ENCODE assay signal across 18 cellular contexts in genomic region chr22:39080052-39080762, GRCh38. TPM values are rescaled to one million over a fixed set of nuclear protein-coding genes. Genes with fewer than 3 reads are reported as not detected.
DNase-seq lines count a peak whose midpoint lies in the region; ATAC-seq, FAIRE-seq and TF ChIP-seq lines count a peak whose summit lies in the region.
"Had no signal": no experiment of that assay in that cellular context is flagged by ENCODE, and none has a peak within 500 bp of the region (broad histone marks: within the 10 kb centered on the region; RNA-seq: fewer than 3 reads in every experiment).

No MANE protein-coding gene starts in this region.

- CTCF ChIA-PET in activated naive CD4-positive, alpha-beta T cell treated with anti-CD3 and anti-CD28 coated beads for 36 hours (lab: Charles Lee): interaction anchor here (1.3 kb wide), 1 partner anchor 66 kb away, joined by 5 read pairs; the partner anchor contains the start of gene APOBEC3C
- CTCF ChIA-PET in activated B cell treated with CpG ODN at 0.5 μM for 24 hours (lab: Charles Lee) (interaction anchor here (1.7 kb wide), 1 partner anchor 19 kb away, joined by 6 read pairs; no protein-coding TSS in a partner anchor), H1 (lab: Charles Lee; ENCODE audit: partially characterized antibody) (interaction anchor here (0.7 to 1.3 kb wide), 5 partner anchors 12 to 231 kb away, joined by 3 to 6 read pairs (median 3); partner anchors contain the start of gene APOBEC3H), PC-3 (lab: Charles Lee) (no interaction called here)

- H4K91ac ChIP-seq in H1 (replicated peaks; ENCODE audit: insufficient read length, low read length): no peak overlapping the region

- peak; percentile 29 for ATAC-seq in activated B cell treated with CpG ODN at 0.5 μM for 24 hours (ENCODE audit: low read depth)
- ATAC-seq in stimulated activated naive CD8-positive, alpha-beta T cell treated with anti-CD3 and anti-CD28 coated beads, Interleukin-15, amount 100 ng/mL, for 72 hours: no peak
- no peak for ATAC-seq in PC-3

- no peak overlapping the region for H3K56ac ChIP-seq in H1 (replicated peaks; ENCODE audit: insufficient read length, low read depth, low read length)

- H2BK120ac ChIP-seq in H1 (replicated peaks; ENCODE audit: low read depth, low read length): no peak overlapping the region

- no peaks in the 10 kb centered on the region for H3K23me2 ChIP-seq in H1 (ENCODE audit: low read depth, low read length)

- H3K9me3 ChIP-seq in H1 (ENCODE audit: insufficient read depth in 2 of 2, low read depth in 1 of 2, low read length in 1 of 2): no peaks in the 10 kb centered on the region
- no peaks in the 10 kb centered on the region for H3K9me3 ChIP-seq in PC-3 (ENCODE audit: low read length)
- H3K9me3 ChIP-seq in SJCRH30 (replicated peaks): no peaks in the 10 kb centered on the region
- no peaks in the 10 kb centered on the region for H3K9me3 ChIP-seq in uterus
- H3K9me3 ChIP-seq: MG63 had no signal

- FAIRE-seq in H1 (lab: Jason Lieb, UNC): no peak

- H3K9me3 Mint-ChIP-seq in activated naive CD4-positive, alpha-beta T cell treated with anti-CD3 and anti-CD28 coated beads, Interleukin-2, amount 50 U/mL, for 24 hours: no peaks in the 10 kb centered on the region
- H3K9me3 Mint-ChIP-seq in activated naive CD4-positive, alpha-beta T cell treated with anti-CD3 and anti-CD28 coated beads for 36 hours: no peaks in the 10 kb centered on the region
- H3K9me3 Mint-ChIP-seq in activated B cell treated with CpG ODN at 0.5 μM for 24 hours: no peaks in the 10 kb centered on the region
- no peaks in the 10 kb centered on the region for H3K9me3 Mint-ChIP-seq in stimulated activated naive CD8-positive, alpha-beta T cell treated with anti-CD3 and anti-CD28 coated beads, Interleukin-15, amount 100 ng/mL, for 72 hours

- no peak overlapping the region for H4K8ac ChIP-seq in H1 (ENCODE audit: extremely low read depth, insufficient read depth, low read length)

- TF ChIP-seq POLR2A in H1 (IDR thresholded peaks at IDR 0.05; ENCODE audit: control extremely low read depth in 1 of 2, low read depth in 2 of 2, low read length in 2 of 2) (no peak), uterus (IDR thresholded peaks at IDR 0.05) (no peak)

- BruUV-seq in PC-3 (replicated peaks; lab: Mats Ljungman, UMichigan): no TSS peak

- DNase-seq in activated naive CD4-positive, alpha-beta T cell treated with anti-CD3 and anti-CD28 coated beads for 36 hours: no peak
- DNase-seq in activated B cell treated with CpG ODN at 0.5 μM for 24 hours (peak; percentile 43), H1 (ENCODE audit: low read depth in 1 of 2, low spot score in 2 of 2) (no peak), PC-3 (no peak), SJCRH30 (no peak), uterus (no peak)
- no peak for DNase-seq in stimulated activated naive CD8-positive, alpha-beta T cell treated with anti-CD3 and anti-CD28 coated beads, Interleukin-15, amount 100 ng/mL, for 72 hours
- DNase-seq: effector CD4-positive, alpha-beta T cell; head of caudate nucleus; mammary epithelial cell; MG63; NCI-H1694; NCI-H446 treated with DMSO at 0.1 percent for 48 hours; retina had no signal

- no peak overlapping the region for H3K4ac ChIP-seq in H1 (replicated peaks; ENCODE audit: insufficient read length, low read depth, low read length)

- no peak for TF ChIP-seq EP300 in H1 (IDR thresholded peaks at IDR 0.05; ENCODE audit: borderline replicate concordance in 1 of 2, low read depth in 2 of 2, low read length in 2 of 2)

- no peak overlapping the region for H2BK15ac ChIP-seq in H1 (ENCODE audit: low read length)

- no peaks in the 10 kb centered on the region for H3K9me2 ChIP-seq in PC-3 (replicated peaks; ENCODE audit: low read length)

- H3K4me3 ChIP-seq in H1 (ENCODE audit: extremely low read depth in 1 of 4, insufficient read depth in 2 of 4, low read depth in 3 of 4, low read length in 4 of 4) (no peak overlapping the region), PC-3 (ENCODE audit: low read length) (no peak overlapping the region), SJCRH30 (no peak overlapping the region), uterus (no peak overlapping the region)
- H3K4me3 ChIP-seq: MG63, SK-N-MC had no signal

- no peak overlapping the region for H3K18ac ChIP-seq in H1 (ENCODE audit: extremely low read depth, low read length)

- peaks cover 38% of the 10 kb centered on the region for H3K4me1 Mint-ChIP-seq in activated naive CD4-positive, alpha-beta T cell treated with anti-CD3 and anti-CD28 coated beads, Interleukin-2, amount 50 U/mL, for 24 hours
- H3K4me1 Mint-ChIP-seq in activated naive CD4-positive, alpha-beta T cell treated with anti-CD3 and anti-CD28 coated beads for 36 hours (ENCODE audit: low read depth): peaks cover 29% of the 10 kb centered on the region
- H3K4me1 Mint-ChIP-seq in activated B cell treated with CpG ODN at 0.5 μM for 24 hours: peaks cover 63% of the 10 kb centered on the region
- H3K4me1 Mint-ChIP-seq in stimulated activated naive CD8-positive, alpha-beta T cell treated with anti-CD3 and anti-CD28 coated beads, Interleukin-15, amount 100 ng/mL, for 72 hours: peaks cover 69% of the 10 kb centered on the region

- POLR2A ChIA-PET in activated B cell treated with CpG ODN at 0.5 μM for 24 hours (lab: Charles Lee) (interaction anchor here (1.0 to 16.5 kb wide), 7 partner anchors 13 to 66 kb away, joined by 3 to 212 read pairs (median 8); partner anchors contain the start of genes APOBEC3C and APOBEC3H), H1 (lab: Charles Lee; ENCODE audit: partially characterized antibody) (interaction anchor here (1.5 kb wide), 1 partner anchor 32 kb away, joined by 3 read pairs; no protein-coding TSS in a partner anchor), PC-3 (lab: Charles Lee; ENCODE audit: unreplicated experiment) (no interaction called here)

- H3K27me3 ChIP-seq in H1 (replicated peaks in 1 of 4; ENCODE audit: control insufficient read depth in 3 of 4, extremely low read depth in 1 of 4, insufficient read depth in 3 of 4, low read length in 3 of 4) (no peaks in the 10 kb centered on the region), PC-3 (ENCODE audit: low read length) (no peaks in the 10 kb centered on the region), SJCRH30 (peaks cover 10% of the 10 kb centered on the region; the same call in 1 of the 2 replicates), uterus (no peaks in the 10 kb centered on the region)
- H3K27me3 ChIP-seq: MG63 had no signal

- no peak overlapping the region for H3K27ac ChIP-seq in H1 (ENCODE audit: low read depth, low read length)
- H3K27ac ChIP-seq in PC-3 (ENCODE audit: low read length): no peak overlapping the region
- no peak overlapping the region for H3K27ac ChIP-seq in SJCRH30
- no peak overlapping the region for H3K27ac ChIP-seq in uterus
- H3K27ac ChIP-seq: SK-N-MC had no signal

- no peak overlapping the region for H3K23ac ChIP-seq in H1 (ENCODE audit: insufficient read length)

- H2BK20ac ChIP-seq in H1 (ENCODE audit: low read length): no peak overlapping the region

- H2BK12ac ChIP-seq in H1 (ENCODE audit: low read depth, low read length): no peak overlapping the region

- 0 out of 2 replicates have a peak overlapping the region, but pooled peaks have one; percentile 53 for H2AK5ac ChIP-seq in H1 (ENCODE audit: low read depth, low read length)

- H3K36me3 Mint-ChIP-seq in activated naive CD4-positive, alpha-beta T cell treated with anti-CD3 and anti-CD28 coated beads, Interleukin-2, amount 50 U/mL, for 24 hours: peaks cover 5% of the 10 kb centered on the region
- peaks cover 2% of the 10 kb centered on the region for H3K36me3 Mint-ChIP-seq in activated naive CD4-positive, alpha-beta T cell treated with anti-CD3 and anti-CD28 coated beads for 36 hours (ENCODE audit: low read depth)
- peaks cover 60% of the 10 kb centered on the region for H3K36me3 Mint-ChIP-seq in activated B cell treated with CpG ODN at 0.5 μM for 24 hours (ENCODE audit: low read depth)

- H4K20me1 ChIP-seq in H1 (replicated peaks in 1 of 2; ENCODE audit: control insufficient read depth in 1 of 2, insufficient read depth in 2 of 2, low read length in 2 of 2): no peaks in the 10 kb centered on the region
- H4K20me1 ChIP-seq in PC-3 (ENCODE audit: low read length): no peaks in the 10 kb centered on the region

- H3K9ac ChIP-seq in H1 (replicated peaks in 1 of 4; ENCODE audit: extremely low read depth in 1 of 4, low read depth in 3 of 4, low read length in 3 of 4) (no peak overlapping the region), PC-3 (ENCODE audit: low read length) (no peak overlapping the region)

- H3K4me2 ChIP-seq in H1 (ENCODE audit: insufficient read depth in 1 of 2, low read depth in 2 of 2, low read length in 2 of 2): no peak overlapping the region
- no peak overlapping the region for H3K4me2 ChIP-seq in PC-3 (ENCODE audit: low read length)

- no peak overlapping the region for H4K5ac ChIP-seq in H1 (ENCODE audit: insufficient read length, low read depth, low read length)

- peaks cover 0 to 7% (median 1%) of the 10 kb centered on the region in 4 experiments; a peak in 4 of 7 replicates for H3K4me1 ChIP-seq in H1 (replicated peaks in 1 of 4; ENCODE audit: control insufficient read depth in 3 of 4, insufficient read depth in 4 of 4, low read length in 3 of 4)
- H3K4me1 ChIP-seq in PC-3 (ENCODE audit: insufficient read depth, low read length): no peaks in the 10 kb centered on the region
- H3K4me1 ChIP-seq in SJCRH30: no peaks in the 10 kb centered on the region
- H3K4me1 ChIP-seq in uterus: peaks cover 0 to 10% of the 10 kb centered on the region in 2 donors

- WGBS in H1 (ENCODE audit: extremely low coverage in 1 of 2, insufficient coverage in 1 of 2, insufficient read length in 1 of 2, insufficient replicate concordance in 2 of 2, low coverage in 1 of 2, low lambda C conversion rate in 2 of 2, missing lambda C conversion rate in 1 of 2), 2 experiments: 86% methylated on average over 9 of the region's 9 CpGs; no CpG with 5 or more reads in 1 of the 2 experiments

- no peak overlapping the region for H3K14ac ChIP-seq in H1 (ENCODE audit: insufficient read length)

- intact Hi-C loops in activated naive CD4-positive, alpha-beta T cell treated with anti-CD3 and anti-CD28 coated beads for 36 hours (cut with micrococcal nuclease): no loop called here
- intact Hi-C loops in activated B cell treated with CpG ODN at 0.5 μM for 24 hours (cut with micrococcal nuclease) (no loop called here), PC-3 (cut with micrococcal nuclease) (no loop called here), uterus (cut with DNase I; ENCODE audit: low total_unique reads) (no loop called here)

- H3K27ac Mint-ChIP-seq in activated naive CD4-positive, alpha-beta T cell treated with anti-CD3 and anti-CD28 coated beads, Interleukin-2, amount 50 U/mL, for 24 hours: no peak overlapping the region
- H3K27ac Mint-ChIP-seq in activated naive CD4-positive, alpha-beta T cell treated with anti-CD3 and anti-CD28 coated beads for 36 hours: no peak overlapping the region
- H3K27ac Mint-ChIP-seq in activated B cell treated with CpG ODN at 0.5 μM for 24 hours: peak overlapping the region; percentile 79
- peak overlapping the region in 1 of 2 donors; percentile 85 for H3K27ac Mint-ChIP-seq in stimulated activated naive CD8-positive, alpha-beta T cell treated with anti-CD3 and anti-CD28 coated beads, Interleukin-15, amount 100 ng/mL, for 72 hours

- no peak for TF ChIP-seq RAD21 in H1 (IDR thresholded peaks at IDR 0.05 in 1 of 2, conservative IDR thresholded peaks at IDR 0.05 in 1 of 2; ENCODE audit: low read depth in 2 of 2, low read length in 2 of 2)

- H3K4me3 Mint-ChIP-seq in activated naive CD4-positive, alpha-beta T cell treated with anti-CD3 and anti-CD28 coated beads, Interleukin-2, amount 50 U/mL, for 24 hours: peak overlapping the region; percentile 33
- H3K4me3 Mint-ChIP-seq in activated naive CD4-positive, alpha-beta T cell treated with anti-CD3 and anti-CD28 coated beads for 36 hours: no peak overlapping the region
- peak overlapping the region; percentile 77 for H3K4me3 Mint-ChIP-seq in activated B cell treated with CpG ODN at 0.5 μM for 24 hours
- peak overlapping the region; percentile 3 to 25 for H3K4me3 Mint-ChIP-seq in stimulated activated naive CD8-positive, alpha-beta T cell treated with anti-CD3 and anti-CD28 coated beads, Interleukin-15, amount 100 ng/mL, for 72 hours

- H3K79me2 ChIP-seq in H1 (ENCODE audit: control insufficient read depth in 1 of 2, insufficient read depth in 2 of 2, low read length in 2 of 2): no peaks in the 10 kb centered on the region
- H3K79me2 ChIP-seq in PC-3 (ENCODE audit: low read length): no peaks in the 10 kb centered on the region

- H2AFZ ChIP-seq in H1 (ENCODE audit: low read length): no peak overlapping the region
- no peak overlapping the region for H2AFZ ChIP-seq in PC-3 (ENCODE audit: low read length)

- H3K36me3 ChIP-seq in H1 (ENCODE audit: control insufficient read depth in 2 of 4, insufficient read depth in 4 of 4, low read length in 3 of 4) (no peaks in the 10 kb centered on the region), PC-3 (ENCODE audit: low read depth, low read length) (no peaks in the 10 kb centered on the region), SJCRH30 (no peaks in the 10 kb centered on the region), uterus (no peaks in the 10 kb centered on the region)
- H3K36me3 ChIP-seq: MG63 had no signal

- no peaks in the 10 kb centered on the region for H3F3A ChIP-seq in PC-3 (ENCODE audit: low read length, unreplicated experiment)

- TF ChIP-seq CTCF in activated B cell treated with CpG ODN at 0.5 μM for 24 hours (IDR thresholded peaks at IDR 0.05) (no peak), H1 (IDR thresholded peaks at IDR 0.05; ENCODE audit: control extremely low read depth in 1 of 3, insufficient read depth in 1 of 3, low read depth in 1 of 3, low read length in 3 of 3) (no peak), PC-3 (conservative IDR thresholded peaks at IDR 0.05; ENCODE audit: low read depth, low read length) (no peak), uterus (IDR thresholded peaks at IDR 0.05) (no peak)

- H3K27me3 Mint-ChIP-seq in activated naive CD4-positive, alpha-beta T cell treated with anti-CD3 and anti-CD28 coated beads, Interleukin-2, amount 50 U/mL, for 24 hours: no peaks in the 10 kb centered on the region
- no peaks in the 10 kb centered on the region for H3K27me3 Mint-ChIP-seq in activated naive CD4-positive, alpha-beta T cell treated with anti-CD3 and anti-CD28 coated beads for 36 hours (ENCODE audit: low read depth)
- H3K27me3 Mint-ChIP-seq in activated B cell treated with CpG ODN at 0.5 μM for 24 hours: no peaks in the 10 kb centered on the region
- H3K27me3 Mint-ChIP-seq in stimulated activated naive CD8-positive, alpha-beta T cell treated with anti-CD3 and anti-CD28 coated beads, Interleukin-15, amount 100 ng/mL, for 72 hours: no peaks in the 10 kb centered on the region

- H2BK5ac ChIP-seq in H1 (ENCODE audit: low read depth, low read length): no peak overlapping the region

- H3K79me1 ChIP-seq in H1 (ENCODE audit: low read depth, low read length): no peaks in the 10 kb centered on the region

RNA-seq across cellular contexts. Expression of gene APOBEC3G, which starts 3.1 kb away (rescaled TPM):
- total RNA-seq in activated naive CD4-positive, alpha-beta T cell treated with anti-CD3 and anti-CD28 coated beads for 36 hours: 10 to 100 TPM; 23.1 to 24.1 TPM
- total RNA-seq in activated B cell treated with CpG ODN at 0.5 μM for 24 hours: 145 and 152 TPM in 2 replicates
- total RNA-seq in H1 (2021; fragmentation: NEBNext Ultra II Directional; extraction: Animal tissue kit (Norgen Biotek cat#: 25700)): 0.94 and 2.0 TPM in 2 replicates
- polyA plus RNA-seq in H1 (2011; rRNA removed): 1.7 and 2.5 TPM in 2 replicates
- 2.3 TPM for polyA plus RNA-seq in H1 (2011; cell fraction: cytosol; rRNA removed)
- polyA plus RNA-seq in H1 (2011; cell fraction: nucleus; rRNA removed): 2.7 TPM
- 0.74 to 1.8 TPM (median 1.5 TPM) in 4 replicates for polyA plus RNA-seq in H1 (2012, experiment 1 of 2)
- 1.3 TPM for polyA plus RNA-seq in H1 (2012, experiment 2 of 2)
- 1.2 TPM for polyA plus RNA-seq in H1 (2013, experiment 1 of 2)
- polyA plus RNA-seq in H1 (2013, experiment 2 of 2): 1.1 TPM
- 2.6 and 2.7 TPM in 2 replicates for polyA minus RNA-seq in H1 (2011; rRNA and poly(A)+ RNA removed)
- polyA minus RNA-seq in H1 (2011; cell fraction: cytosol; rRNA and poly(A)+ RNA removed): 1.5 TPM
- 2.7 TPM for polyA minus RNA-seq in H1 (2011; cell fraction: nucleus; rRNA and poly(A)+ RNA removed)
- 1.3 and 4.4 TPM in 2 replicates for total RNA-seq in PC-3 (2014; rRNA removed)
- total RNA-seq in SJCRH30 (2014; rRNA removed; shearing (Covaris generic)): not detected in 2 replicates
- 10 to 100 TPM in 3 of 4 donors, 1 to 10 TPM in 1; 5.9 to 36.1 (median 21.6) TPM for total RNA-seq in uterus

RNA-seq across cellular contexts. Expression of gene APOBEC3H, which starts 16.8 kb away (rescaled TPM):
- 10 to 100 TPM; 11.9 to 13.2 TPM for total RNA-seq in activated naive CD4-positive, alpha-beta T cell treated with anti-CD3 and anti-CD28 coated beads for 36 hours
- total RNA-seq in activated B cell treated with CpG ODN at 0.5 μM for 24 hours (1.4 TPM in 2 replicates), PC-3 (2014; rRNA removed) (0.87 TPM in 1 of 2 replicates, not detected in the other), uterus (under 1 TPM in 1 of 4 donors, not detected in 3; 0.69 TPM)
- 0.47 and 0.48 TPM in 2 replicates for total RNA-seq in H1 (2021; fragmentation: NEBNext Ultra II Directional; extraction: Animal tissue kit (Norgen Biotek cat#: 25700))
- 0.52 and 0.56 TPM in 2 replicates for polyA plus RNA-seq in H1 (2011; rRNA removed)
- polyA plus RNA-seq in H1 (2011; cell fraction: cytosol; rRNA removed): 0.45 TPM
- 0.58 TPM for polyA plus RNA-seq in H1 (2011; cell fraction: nucleus; rRNA removed)
- 0.44 to 1.3 TPM (median 0.92 TPM) in 3 of 4 replicates, not detected in the other for polyA plus RNA-seq in H1 (2012, experiment 1 of 2)
- polyA plus RNA-seq in H1 (2012, experiment 2 of 2): 0.63 TPM
- 0.65 TPM for polyA plus RNA-seq in H1 (2013, experiment 1 of 2)
- polyA plus RNA-seq in H1 (2013, experiment 2 of 2): 0.66 TPM
- 1.4 and 1.8 TPM in 2 replicates for polyA minus RNA-seq in H1 (2011; rRNA and poly(A)+ RNA removed)
- polyA minus RNA-seq in H1 (2011; cell fraction: cytosol; rRNA and poly(A)+ RNA removed): not detected
- polyA minus RNA-seq in H1 (2011; cell fraction: nucleus; rRNA and poly(A)+ RNA removed): not detected
- total RNA-seq in SJCRH30 (2014; rRNA removed; shearing (Covaris generic)): not detected in 2 replicates
- total RNA-seq: cardiac septum, subcutaneous adipose tissue had no signal

RNA-seq across cellular contexts. Expression of gene APOBEC3F, which starts 39.5 kb away (rescaled TPM):
- 10 to 100 TPM; 12.3 to 12.4 TPM for total RNA-seq in activated naive CD4-positive, alpha-beta T cell treated with anti-CD3 and anti-CD28 coated beads for 36 hours
- 75.6 and 82.4 TPM in 2 replicates for total RNA-seq in activated B cell treated with CpG ODN at 0.5 μM for 24 hours
- 7.3 and 9.7 TPM in 2 replicates for total RNA-seq in H1 (2021; fragmentation: NEBNext Ultra II Directional; extraction: Animal tissue kit (Norgen Biotek cat#: 25700))
- polyA plus RNA-seq in H1 (2011; rRNA removed): 4.0 and 5.5 TPM in 2 replicates
- 3.1 TPM for polyA plus RNA-seq in H1 (2011; cell fraction: cytosol; rRNA removed)
- 4.0 TPM for polyA plus RNA-seq in H1 (2011; cell fraction: nucleus; rRNA removed)
- polyA plus RNA-seq in H1 (2012, experiment 1 of 2): 3.8 to 5.7 TPM (median 4.8 TPM) in 4 replicates
- 2.6 TPM for polyA plus RNA-seq in H1 (2012, experiment 2 of 2)
- polyA plus RNA-seq in H1 (2013, experiment 1 of 2): 4.7 TPM
- polyA plus RNA-seq in H1 (2013, experiment 2 of 2): 4.7 TPM
- polyA minus RNA-seq in H1 (2011; rRNA and poly(A)+ RNA removed): 6.5 and 6.8 TPM in 2 replicates
- 5.7 TPM for polyA minus RNA-seq in H1 (2011; cell fraction: cytosol; rRNA and poly(A)+ RNA removed)
- polyA minus RNA-seq in H1 (2011; cell fraction: nucleus; rRNA and poly(A)+ RNA removed): 4.4 TPM
- not detected in 2 replicates for total RNA-seq in PC-3 (2014; rRNA removed)
- total RNA-seq in SJCRH30 (2014; rRNA removed; shearing (Covaris generic)): not detected in 2 replicates
- total RNA-seq in uterus: 10 to 100 TPM in 1 of 4 donors, 1 to 10 TPM in 2, not detected in 1; 1.2 to 26.6 (median 4.2) TPM

RNA-seq across cellular contexts. Expression of gene APOBEC3D, which starts 59.3 kb away (rescaled TPM):
- 10 to 100 TPM; 18.8 to 19.5 TPM for total RNA-seq in activated naive CD4-positive, alpha-beta T cell treated with anti-CD3 and anti-CD28 coated beads for 36 hours
- 42.6 and 52.9 TPM in 2 replicates for total RNA-seq in activated B cell treated with CpG ODN at 0.5 μM for 24 hours
- total RNA-seq in H1 (2021; fragmentation: NEBNext Ultra II Directional; extraction: Animal tissue kit (Norgen Biotek cat#: 25700)): 5.5 and 7.2 TPM in 2 replicates
- polyA plus RNA-seq in H1 (2011; rRNA removed): 2.2 and 4.3 TPM in 2 replicates
- 2.7 TPM for polyA plus RNA-seq in H1 (2011; cell fraction: cytosol; rRNA removed)
- polyA plus RNA-seq in H1 (2011; cell fraction: nucleus; rRNA removed): 5.2 TPM
- polyA plus RNA-seq in H1 (2012, experiment 1 of 2): 5.2 to 9.9 TPM (median 8.0 TPM) in 4 replicates
- polyA plus RNA-seq in H1 (2012, experiment 2 of 2): 3.9 TPM
- polyA plus RNA-seq in H1 (2013, experiment 1 of 2): 3.9 TPM
- 4.6 TPM for polyA plus RNA-seq in H1 (2013, experiment 2 of 2)
- 7.2 and 9.4 TPM in 2 replicates for polyA minus RNA-seq in H1 (2011; rRNA and poly(A)+ RNA removed)
- 2.7 TPM for polyA minus RNA-seq in H1 (2011; cell fraction: cytosol; rRNA and poly(A)+ RNA removed)
- polyA minus RNA-seq in H1 (2011; cell fraction: nucleus; rRNA and poly(A)+ RNA removed): 3.5 TPM
- total RNA-seq in PC-3 (2014; rRNA removed): 0.33 TPM in 1 of 2 replicates, not detected in the other
- total RNA-seq in SJCRH30 (2014; rRNA removed; shearing (Covaris generic)): not detected in 2 replicates
- 1 to 10 TPM in 2 of 4 donors, not detected in 2; 2.1 to 9.6 TPM for total RNA-seq in uterus
